Comparison of ENCODE assay signal across 1 cellular context in genomic region chr7:121440857-121441503, GRCh38.
TF ChIP-seq lines count a peak whose summit lies in the region.

No MANE protein-coding gene starts in this region.

TF ChIP-seq in GM23338, 12 proteins besides CTCF, POLR2A, EP300 and RAD21 (continued from another document):
- TF ChIP-seq, protein P1, sequence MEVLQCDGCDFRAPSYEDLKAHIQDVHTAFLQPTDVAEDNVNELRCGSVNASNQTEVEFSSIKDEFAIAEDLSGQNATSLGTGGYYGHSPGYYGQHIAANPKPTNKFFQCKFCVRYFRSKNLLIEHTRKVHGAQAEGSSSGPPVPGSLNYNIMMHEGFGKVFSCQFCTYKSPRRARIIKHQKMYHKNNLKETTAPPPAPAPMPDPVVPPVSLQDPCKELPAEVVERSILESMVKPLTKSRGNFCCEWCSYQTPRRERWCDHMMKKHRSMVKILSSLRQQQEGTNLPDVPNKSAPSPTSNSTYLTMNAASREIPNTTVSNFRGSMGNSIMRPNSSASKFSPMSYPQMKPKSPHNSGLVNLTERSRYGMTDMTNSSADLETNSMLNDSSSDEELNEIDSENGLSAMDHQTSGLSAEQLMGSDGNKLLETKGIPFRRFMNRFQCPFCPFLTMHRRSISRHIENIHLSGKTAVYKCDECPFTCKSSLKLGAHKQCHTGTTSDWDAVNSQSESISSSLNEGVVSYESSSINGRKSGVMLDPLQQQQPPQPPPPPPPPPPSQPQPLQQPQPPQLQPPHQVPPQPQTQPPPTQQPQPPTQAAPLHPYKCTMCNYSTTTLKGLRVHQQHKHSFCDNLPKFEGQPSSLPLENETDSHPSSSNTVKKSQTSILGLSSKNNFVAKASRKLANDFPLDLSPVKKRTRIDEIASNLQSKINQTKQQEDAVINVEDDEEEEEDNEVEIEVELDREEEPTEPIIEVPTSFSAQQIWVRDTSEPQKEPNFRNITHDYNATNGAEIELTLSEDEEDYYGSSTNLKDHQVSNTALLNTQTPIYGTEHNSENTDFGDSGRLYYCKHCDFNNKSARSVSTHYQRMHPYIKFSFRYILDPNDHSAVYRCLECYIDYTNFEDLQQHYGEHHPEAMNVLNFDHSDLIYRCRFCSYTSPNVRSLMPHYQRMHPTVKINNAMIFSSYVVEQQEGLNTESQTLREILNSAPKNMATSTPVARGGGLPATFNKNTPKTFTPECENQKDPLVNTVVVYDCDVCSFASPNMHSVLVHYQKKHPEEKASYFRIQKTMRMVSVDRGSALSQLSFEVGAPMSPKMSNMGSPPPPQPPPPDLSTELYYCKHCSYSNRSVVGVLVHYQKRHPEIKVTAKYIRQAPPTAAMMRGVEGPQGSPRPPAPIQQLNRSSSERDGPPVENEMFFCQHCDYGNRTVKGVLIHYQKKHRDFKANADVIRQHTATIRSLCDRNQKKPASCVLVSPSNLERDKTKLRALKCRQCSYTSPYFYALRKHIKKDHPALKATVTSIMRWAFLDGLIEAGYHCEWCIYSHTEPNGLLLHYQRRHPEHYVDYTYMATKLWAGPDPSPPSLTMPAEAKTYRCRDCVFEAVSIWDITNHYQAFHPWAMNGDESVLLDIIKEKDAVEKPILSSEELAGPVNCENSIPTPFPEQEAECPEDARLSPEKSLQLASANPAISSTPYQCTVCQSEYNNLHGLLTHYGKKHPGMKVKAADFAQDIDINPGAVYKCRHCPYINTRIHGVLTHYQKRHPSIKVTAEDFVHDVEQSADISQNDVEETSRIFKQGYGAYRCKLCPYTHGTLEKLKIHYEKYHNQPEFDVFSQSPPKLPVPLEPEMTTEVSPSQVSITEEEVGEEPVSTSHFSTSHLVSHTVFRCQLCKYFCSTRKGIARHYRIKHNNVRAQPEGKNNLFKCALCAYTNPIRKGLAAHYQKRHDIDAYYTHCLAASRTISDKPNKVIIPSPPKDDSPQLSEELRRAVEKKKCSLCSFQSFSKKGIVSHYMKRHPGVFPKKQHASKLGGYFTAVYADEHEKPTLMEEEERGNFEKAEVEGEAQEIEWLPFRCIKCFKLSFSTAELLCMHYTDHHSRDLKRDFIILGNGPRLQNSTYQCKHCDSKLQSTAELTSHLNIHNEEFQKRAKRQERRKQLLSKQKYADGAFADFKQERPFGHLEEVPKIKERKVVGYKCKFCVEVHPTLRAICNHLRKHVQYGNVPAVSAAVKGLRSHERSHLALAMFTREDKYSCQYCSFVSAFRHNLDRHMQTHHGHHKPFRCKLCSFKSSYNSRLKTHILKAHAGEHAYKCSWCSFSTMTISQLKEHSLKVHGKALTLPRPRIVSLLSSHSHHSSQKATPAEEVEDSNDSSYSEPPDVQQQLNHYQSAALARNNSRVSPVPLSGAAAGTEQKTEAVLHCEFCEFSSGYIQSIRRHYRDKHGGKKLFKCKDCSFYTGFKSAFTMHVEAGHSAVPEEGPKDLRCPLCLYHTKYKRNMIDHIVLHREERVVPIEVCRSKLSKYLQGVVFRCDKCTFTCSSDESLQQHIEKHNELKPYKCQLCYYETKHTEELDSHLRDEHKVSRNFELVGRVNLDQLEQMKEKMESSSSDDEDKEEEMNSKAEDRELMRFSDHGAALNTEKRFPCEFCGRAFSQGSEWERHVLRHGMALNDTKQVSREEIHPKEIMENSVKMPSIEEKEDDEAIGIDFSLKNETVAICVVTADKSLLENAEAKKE (CRISPR knock-in tag; IDR thresholded peaks at IDR 0.05): no peak
- TF ChIP-seq EZH2phosphoT487 (IDR thresholded peaks at IDR 0.05; ENCODE audit: unreplicated experiment) (no peak), EZH2 (IDR thresholded peaks at IDR 0.05; ENCODE audit: low read depth, unreplicated experiment) (no peak), ZNF331 (CRISPR knock-in tag; IDR thresholded peaks at IDR 0.05; ENCODE audit: low read depth) (no peak), POLR2AphosphoS5 (IDR thresholded peaks at IDR 0.05; ENCODE audit: low read depth) (no peak), STAT1 (IDR thresholded peaks at IDR 0.05; ENCODE audit: unreplicated experiment) (no peak), JUNB (IDR thresholded peaks at IDR 0.05; ENCODE audit: unreplicated experiment) (no peak), ZNF114 (CRISPR knock-in tag; IDR thresholded peaks at IDR 0.05) (no peak)
- TF ChIP-seq, protein P2, sequence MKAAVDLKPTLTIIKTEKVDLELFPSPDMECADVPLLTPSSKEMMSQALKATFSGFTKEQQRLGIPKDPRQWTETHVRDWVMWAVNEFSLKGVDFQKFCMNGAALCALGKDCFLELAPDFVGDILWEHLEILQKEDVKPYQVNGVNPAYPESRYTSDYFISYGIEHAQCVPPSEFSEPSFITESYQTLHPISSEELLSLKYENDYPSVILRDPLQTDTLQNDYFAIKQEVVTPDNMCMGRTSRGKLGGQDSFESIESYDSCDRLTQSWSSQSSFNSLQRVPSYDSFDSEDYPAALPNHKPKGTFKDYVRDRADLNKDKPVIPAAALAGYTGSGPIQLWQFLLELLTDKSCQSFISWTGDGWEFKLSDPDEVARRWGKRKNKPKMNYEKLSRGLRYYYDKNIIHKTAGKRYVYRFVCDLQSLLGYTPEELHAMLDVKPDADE (IDR thresholded peaks at IDR 0.05): no peak
